ENCODE assay signal across 7 cellular contexts in the genomic region with DNA sequence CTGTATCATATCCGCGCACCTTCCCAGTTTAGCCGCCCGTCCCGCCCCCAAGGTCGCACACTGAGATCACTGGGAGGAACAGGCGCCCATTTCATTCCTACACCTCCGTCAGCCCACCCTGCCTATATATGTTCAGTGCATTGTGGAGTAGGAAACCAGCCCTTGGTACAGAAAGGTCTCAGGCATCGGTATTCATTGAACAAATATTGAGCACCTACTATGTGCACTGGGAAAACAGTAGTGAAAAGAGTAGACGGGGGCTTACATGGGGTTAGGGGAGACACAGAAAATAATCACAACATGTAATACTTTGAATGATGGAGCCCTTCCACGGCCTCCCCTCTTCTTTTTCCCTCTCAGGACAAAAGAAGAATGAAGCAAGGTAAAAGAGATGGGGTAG. TPM values are rescaled to one million over a fixed set of nuclear protein-coding genes. Genes with fewer than 3 reads are reported as not detected.
DNase-seq lines count a peak whose midpoint lies in the region; ATAC-seq and TF ChIP-seq lines count a peak whose summit lies in the region.

No MANE protein-coding gene starts in this region.

- peaks cover 4% of the 10 kb centered on the region for H3K27me3 Mint-ChIP-seq in GM23338 (ENCODE audit: insufficient read depth, low read depth, poor library complexity)

- H3K4me2 ChIP-seq in GM23338 (peak overlapping the region; percentile 86), skeletal muscle satellite cell (ENCODE audit: low read length) (peak overlapping the region; percentile 98)

- in situ Hi-C loops in Panc1 (cut with HindIII; ENCODE audit: low pct_unique_long_range_greater_than_20kb, low sequenced_read_pairs): no loop called here

- intact Hi-C loops in Panc1 (cut with micrococcal nuclease; ENCODE audit: unreplicated experiment): no loop called here
- intact Hi-C loops in esophagus muscularis mucosa (cut with DNase I): no loop called here

- peak; percentile 10; the same call in 1 of the 3 replicates for ATAC-seq in GM23338
- no peak for ATAC-seq in Panc1
- no peak for ATAC-seq in HG03565 (IDR thresholded peaks at IDR 0.05; ENCODE audit: unreplicated experiment)
- no peak for ATAC-seq in GM18867 (IDR thresholded peaks at IDR 0.05; ENCODE audit: unreplicated experiment)

- H3K4me1 ChIP-seq in GM23338 (ENCODE audit: insufficient read depth): peaks cover 16% of the 10 kb centered on the region
- H3K4me1 ChIP-seq in Panc1 (ENCODE audit: control insufficient read depth, insufficient read depth, low read length): peaks cover 14% of the 10 kb centered on the region; the same call in 1 of the 2 replicates
- peaks cover 14 to 25% (median 21%) of the 10 kb centered on the region in 4 donors for H3K4me1 ChIP-seq in esophagus muscularis mucosa
- H3K4me1 ChIP-seq in skeletal muscle satellite cell (ENCODE audit: control insufficient read depth, insufficient read depth, low read length): peaks cover 14% of the 10 kb centered on the region

- POLR2A ChIA-PET in Panc1 (lab: Charles Lee): no interaction called here

- TF ChIP-seq POLR2A in esophagus muscularis mucosa (IDR thresholded peaks at IDR 0.05; ENCODE audit: low read depth): no peak

- peak; percentile 18 for DNase-seq in GM23338 (ENCODE audit: low spot score)
- DNase-seq in Panc1 (ENCODE audit: low read depth, low spot score): no peak
- no peak for DNase-seq in esophagus muscularis mucosa (ENCODE audit: extremely low spot score)
- DNase-seq in NCI-H774 (lab: John Stamatoyannopoulos, UW): no peak

- H3K36me3 Mint-ChIP-seq in GM23338 (ENCODE audit: low read depth): no peaks in the 10 kb centered on the region; the same call in 1 of the 3 replicates

- TF ChIP-seq EP300 in esophagus muscularis mucosa (IDR thresholded peaks at IDR 0.05): no peak

- no peaks in the 10 kb centered on the region for H3K36me3 ChIP-seq in GM23338 (ENCODE audit: insufficient read depth)
- peaks cover 3% of the 10 kb centered on the region; the same call in 1 of the 2 replicates for H3K36me3 ChIP-seq in Panc1 (ENCODE audit: control insufficient read depth, insufficient read depth, low read length)
- H3K36me3 ChIP-seq in esophagus muscularis mucosa: peaks cover 0 to 8% (median 1%) of the 10 kb centered on the region in 4 donors
- H3K36me3 ChIP-seq in skeletal muscle satellite cell (ENCODE audit: insufficient read depth, low read length): peaks cover 8% of the 10 kb centered on the region

- peak overlapping the region; percentile 81 for H3K4me3 ChIP-seq in GM23338
- no peak overlapping the region; a peak in 1 of 4 replicates for H3K4me3 ChIP-seq in Panc1 (ENCODE audit: low read depth in 2 of 2, low read length in 2 of 2)
- peak overlapping the region in 1 of 4 donors; percentile 86 for H3K4me3 ChIP-seq in esophagus muscularis mucosa
- H3K4me3 ChIP-seq in skeletal muscle satellite cell (ENCODE audit: low read length): no peak overlapping the region

- H3K9me2 ChIP-seq in GM23338 (ENCODE audit: insufficient read depth): no peaks in the 10 kb centered on the region

- no peaks in the 10 kb centered on the region for H3K27me3 ChIP-seq in GM23338 (ENCODE audit: insufficient read depth)
- H3K27me3 ChIP-seq in Panc1 (ENCODE audit: control insufficient read depth, insufficient read depth, low read length): no peaks in the 10 kb centered on the region
- no peaks in the 10 kb centered on the region for H3K27me3 ChIP-seq in esophagus muscularis mucosa
- no peaks in the 10 kb centered on the region for H3K27me3 ChIP-seq in skeletal muscle satellite cell (ENCODE audit: control insufficient read depth, insufficient read depth, low read length)

- 86% methylated on average over 11 of the region's 11 CpGs for WGBS in esophagus muscularis mucosa

- H4K20me1 ChIP-seq in GM23338 (replicated peaks; ENCODE audit: insufficient read depth): no peaks in the 10 kb centered on the region

- peaks cover 16% of the 10 kb centered on the region for H3K4me1 Mint-ChIP-seq in GM23338

- peak overlapping the region; percentile 84 for H3K4me3 Mint-ChIP-seq in GM23338

- peak overlapping the region; percentile 95; the same call in 1 of the 2 replicates for H3K27ac Mint-ChIP-seq in GM23338

- no peak overlapping the region for H3K27ac ChIP-seq in GM23338 (ENCODE audit: low read depth)
- 0 out of 2 replicates have a peak overlapping the region, but pooled peaks have one; percentile 79 for H3K27ac ChIP-seq in Panc1 (ENCODE audit: low read length)
- H3K27ac ChIP-seq in esophagus muscularis mucosa (replicated peaks in 1 of 4): peak overlapping the region; percentile 90 to 95 (median 90)

- BruUV-seq in Panc1 (replicated peaks; lab: Mats Ljungman, UMichigan): no TSS peak

- H3K9me3 ChIP-seq in Panc1 (ENCODE audit: control insufficient read depth, insufficient read depth, low read depth, low read length) (no peaks in the 10 kb centered on the region), esophagus muscularis mucosa (no peaks in the 10 kb centered on the region), skeletal muscle satellite cell (replicated peaks; ENCODE audit: low read length) (no peaks in the 10 kb centered on the region)

- TF ChIP-seq CTCF in GM23338 (conservative IDR thresholded peaks at IDR 0.05; ENCODE audit: low read depth in 2 of 2) (no peak), Panc1 (IDR thresholded peaks at IDR 0.05) (no peak), esophagus muscularis mucosa (IDR thresholded peaks at IDR 0.05) (no peak)

- no peaks in the 10 kb centered on the region for H3K79me2 ChIP-seq in GM23338 (replicated peaks; ENCODE audit: insufficient read depth)

- H2AFZ ChIP-seq in GM23338: peak overlapping the region; percentile 94

- no peaks in the 10 kb centered on the region for H3K9me3 Mint-ChIP-seq in GM23338

- CTCF ChIA-PET in Panc1 (lab: Charles Lee): no interaction called here

- no peak overlapping the region for H3K9ac ChIP-seq in skeletal muscle satellite cell (ENCODE audit: low read depth, low read length)

- 0 out of 2 replicates have a peak, but pooled peaks cover 3% of the 10 kb centered on the region for H3F3A ChIP-seq in GM23338 (replicated peaks; ENCODE audit: low read depth)

RNA-seq across cellular contexts. Expression of a gene that starts 0.8 kb away (rescaled TPM):
- 23.5 and 35.5 TPM in 2 replicates for total RNA-seq in GM23338 (2014; rRNA removed; shearing (Covaris generic))
- polyA plus RNA-seq in GM23338 (2016; fragmentation: Nextera tagmentation; extraction: Ambion mirVana): 5.8 and 6.1 TPM in 2 replicates
- total RNA-seq in Panc1 (2021; ENCODE audit: unreplicated experiment) (25.2 TPM), esophagus muscularis mucosa (10 to 100 TPM; 24.1 to 37.2 (median 29.2) TPM)
- 32.3 TPM for polyA plus RNA-seq in Panc1 (2012; ENCODE audit: insufficient read length)
- 21.0 and 31.9 TPM in 2 replicates for total RNA-seq in skeletal muscle satellite cell (2012; rRNA removed)

RNA-seq across cellular contexts. Expression of a gene that starts 34.4 kb away (rescaled TPM):
- 225 and 233 TPM in 2 replicates for total RNA-seq in GM23338 (2014; rRNA removed; shearing (Covaris generic))
- 273 and 280 TPM in 2 replicates for polyA plus RNA-seq in GM23338 (2016; fragmentation: Nextera tagmentation; extraction: Ambion mirVana)
- total RNA-seq in Panc1 (2021; ENCODE audit: unreplicated experiment): 121 TPM
- polyA plus RNA-seq in Panc1 (2012; ENCODE audit: insufficient read length): 170 TPM
- total RNA-seq in esophagus muscularis mucosa: 100 to 1,000 TPM in 2 of 4 donors, 10 to 100 TPM in 2; 89.4 to 107 (median 98.5) TPM
- total RNA-seq in skeletal muscle satellite cell (2012; rRNA removed): 149 and 180 TPM in 2 replicates
